In genomic region chr5:132099073-132099748, GRCh38 we compare ENCODE assay signal across 9 cellular contexts. TPM values are rescaled to one million over a fixed set of nuclear protein-coding genes. Genes with fewer than 3 reads are reported as not detected.
DNase-seq lines count a peak whose midpoint lies in the region; ATAC-seq and TF ChIP-seq lines count a peak whose summit lies in the region.
"Had no signal": no experiment of that assay in that cellular context is flagged by ENCODE, and none has a peak within 500 bp of the region (broad histone marks: within the 10 kb centered on the region; RNA-seq: fewer than 3 reads in every experiment).

No MANE protein-coding gene starts in this region.

- H3K27me3 ChIP-seq in right atrium auricular region, result no peaks in the 10 kb centered on the region
- H3K27me3 ChIP-seq: gastroesophageal sphincter had no signal

- H3K36me3 ChIP-seq in right atrium auricular region, result no peaks in the 10 kb centered on the region
- H3K36me3 ChIP-seq: gastroesophageal sphincter had no signal

- peak; percentile 49 for ATAC-seq in GM19452 (IDR thresholded peaks at IDR 0.05; ENCODE audit: unreplicated experiment)
- peak; percentile 41 for ATAC-seq in HG03135 (IDR thresholded peaks at IDR 0.05; ENCODE audit: unreplicated experiment)
- ATAC-seq: gastroesophageal sphincter had no signal

- peak; percentile 77 for DNase-seq in activated CD8-positive, alpha-beta memory T cell treated with anti-CD3 and anti-CD28 coated beads for 24 hours
- peak in 2 of 3 experiments; percentile 28 to 33 for DNase-seq in stimulated activated CD4-positive, alpha-beta T cell treated with anti-CD3 and anti-CD28 coated beads, TNF-alpha, amount 100 ng/mL, for 4 hours (ENCODE audit: low read depth in 3 of 3)
- DNase-seq in DMS79 treated with DMSO at 0.1 percent for 48 hours (lab: John Stamatoyannopoulos, UW), result no peak
- no peak for DNase-seq in NCI-H1105 (lab: John Stamatoyannopoulos, UW)
- no peak for DNase-seq in HuH-7.5 (ENCODE audit: low spot score)
- DNase-seq in right atrium auricular region (ENCODE audit: low spot score), result no peak

- no peak overlapping the region for H3K27ac ChIP-seq in right atrium auricular region
- H3K27ac ChIP-seq: gastroesophageal sphincter had no signal

- no peak overlapping the region for H3K4me3 ChIP-seq in right atrium auricular region
- H3K4me3 ChIP-seq: gastroesophageal sphincter had no signal

- TF ChIP-seq CTCF in right atrium auricular region (IDR thresholded peaks at IDR 0.05), result no peak

- H3K9me3 ChIP-seq in right atrium auricular region, result no peaks in the 10 kb centered on the region
- H3K9me3 ChIP-seq: gastroesophageal sphincter had no signal

- peaks cover 0 to 20% of the 10 kb centered on the region in 2 donors for H3K4me1 ChIP-seq in right atrium auricular region

RNA-seq across cellular contexts. Expression of gene CSF2, which starts 25.6 kb away (rescaled TPM):
- total RNA-seq in right atrium auricular region, result not detected

RNA-seq across cellular contexts. Expression of gene IL3, which starts 38.8 kb away (rescaled TPM):
- not detected for total RNA-seq in right atrium auricular region
- total RNA-seq: gastroesophageal sphincter had no signal

Comparison
In these comparisons a context has a peak if more than half of its experiments do, and no peak if none do; other contexts are left out.
1. DNase-seq: peak in activated CD8-positive, alpha-beta memory T cell treated with anti-CD3 and anti-CD28 coated beads for 24 hours (single experiment) and stimulated activated CD4-positive, alpha-beta T cell treated with anti-CD3 and anti-CD28 coated beads, TNF-alpha, amount 100 ng/mL, for 4 hours (2 of 3); none in DMS79 treated with DMSO at 0.1 percent for 48 hours (single experiment), NCI-H1105 (single experiment), HuH-7.5 (single experiment) and right atrium auricular region (single experiment).